In the genomic region with DNA sequence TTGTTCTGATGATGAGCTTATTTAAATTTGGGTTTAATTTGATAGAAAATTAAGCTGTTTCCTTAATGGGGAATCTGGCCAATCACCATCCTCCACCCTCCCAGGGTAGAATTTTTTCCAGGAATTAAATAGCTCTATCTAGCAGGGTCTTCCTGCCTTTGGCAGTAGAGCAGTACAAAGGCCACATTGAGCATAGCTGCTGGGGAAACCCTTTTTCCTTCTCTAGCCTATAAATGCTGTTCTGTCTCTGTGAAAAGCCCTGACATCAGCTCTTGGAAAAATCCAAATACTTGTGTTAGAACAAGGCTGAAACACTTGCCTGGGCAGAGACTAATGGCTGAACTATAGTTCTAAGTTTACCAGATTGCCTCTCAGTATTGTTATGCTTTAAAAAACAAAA, we compare ENCODE assay signal across 1 cellular context.
TF ChIP-seq lines count a peak whose summit lies in the region.

No MANE protein-coding gene starts in this region.

TF ChIP-seq in GM12878, 131 proteins besides CTCF, POLR2A, EP300 and RAD21 (continued from another document):
- TF ChIP-seq RCOR1 (conservative IDR thresholded peaks at IDR 0.05; ENCODE audit: low read depth, low read length) (no peak), SMAD5 (IDR thresholded peaks at IDR 0.05; ENCODE audit: low read depth) (no peak)
